In genomic region chr10:85665078-85665477, GRCh38 we compare ENCODE assay signal across 35 cellular contexts.
"Had no signal": no experiment of that assay in that cellular context is flagged by ENCODE, and none has a peak within 500 bp of the region (broad histone marks: within the 10 kb centered on the region; RNA-seq: fewer than 3 reads in every experiment).

No MANE protein-coding gene starts in this region.

- H3K9me3 ChIP-seq: adrenal gland, ascending aorta, body of pancreas, breast epithelium had no signal

- H3K27me3 Mint-ChIP-seq: activated naive CD4-positive, alpha-beta T cell treated with anti-CD3 and anti-CD28 coated beads, Interleukin-2, amount 10 ng/mL, durations not matched to agents 7 days and 5 days; activated naive CD4-positive, alpha-beta T cell treated with anti-CD3 and anti-CD28 coated beads, Interleukin-2, amount 50 U/mL, for 24 hours; activated naive CD8-positive, alpha-beta T cell; activated naive CD8-positive, alpha-beta T cell treated with anti-CD3 and anti-CD28 coated beads, Interleukin-2, amount 50 U/mL, for 24 hours; activated T-cell treated with anti-CD3 and anti-CD28 coated beads, Interleukin-2, amount 50 U/mL, for 24 hours; central memory CD8-positive, alpha-beta T cell had no signal

- H3K27ac Mint-ChIP-seq: activated naive CD4-positive, alpha-beta T cell treated with anti-CD3 and anti-CD28 coated beads for 36 hours; activated naive CD4-positive, alpha-beta T cell treated with anti-CD3 and anti-CD28 coated beads, Interleukin-2, amount 10 ng/mL, durations not matched to agents 7 days and 5 days; activated naive CD4-positive, alpha-beta T cell treated with anti-CD3 and anti-CD28 coated beads, Interleukin-2, amount 50 U/mL, for 24 hours; activated naive CD4-positive, alpha-beta T cell treated with anti-CD3 and anti-CD28 coated beads, Interleukin-2, amount 50 U/mL, for 72 hours; activated naive CD8-positive, alpha-beta T cell; activated naive CD8-positive, alpha-beta T cell treated with anti-CD3 and anti-CD28 coated beads for 36 hours; activated naive CD8-positive, alpha-beta T cell treated with anti-CD3 and anti-CD28 coated beads, Interleukin-2, amount 10 ng/mL, durations not matched to agents 7 days and 5 days; activated naive CD8-positive, alpha-beta T cell treated with anti-CD3 and anti-CD28 coated beads, Interleukin-2, amount 50 U/mL, for 24 hours; activated T-cell treated with anti-CD3 and anti-CD28 coated beads, Interleukin-2, amount 50 U/mL, for 24 hours; activated T-cell treated with anti-CD3 and anti-CD28 coated beads, Interleukin-2, amount 50 U/mL, for 72 hours; activated T-helper 1 cell treated with anti-CD3 and anti-CD28 coated beads, Interleukin-12 subunit alpha, Interleukin-12 subunit beta, Interleukin-2, Interleukin-4 antibody, amounts not matched to agents 30 ng/mL and 10 ng/mL and 1 ng/mL, durations not matched to agents 14 hours and 24 hours and 36 hours; activated T-helper 17 cell treated with anti-CD3 and anti-CD28 coated beads, Interleukin-2, amount 50 U/mL, for 72 hours; activated T-helper 2 cell treated with anti-CD3 and anti-CD28 coated beads, Interferon-gamma antibody, Interleukin-2, Interleukin-4, amounts not matched to agents 10 μg/mL and 5 μg/mL and 100 μg/mL, durations not matched to agents 14 hours and 24 hours and 36 hours; brain had no signal

- H3K27ac ChIP-seq: adrenal gland, ascending aorta, body of pancreas, brain microvascular endothelial cell, breast epithelium, cardiac muscle cell had no signal

- DNase-seq: activated effector memory CD4-positive, alpha-beta T cell treated with anti-CD3 and anti-CD28 coated beads, Interleukin-2, amount 50 U/mL, for 16 hours; activated effector memory CD4-positive, alpha-beta T cell treated with Interleukin-2 at 50 U/mL for 16 hours; activated gamma-delta T cell; activated gamma-delta T cell treated with Interleukin-2 at 50 U/mL for 16 hours; activated naive CD4-positive, alpha-beta T cell; activated naive CD4-positive, alpha-beta T cell treated with anti-CD3 and anti-CD28 coated beads for 36 hours; activated naive CD4-positive, alpha-beta T cell treated with anti-CD3 and anti-CD28 coated beads, Interleukin-2, amount 10 ng/mL, durations not matched to agents 7 days and 5 days; activated naive CD4-positive, alpha-beta T cell treated with anti-CD3 and anti-CD28 coated beads, Interleukin-2, amount 50 U/mL, for 16 hours; activated naive CD4-positive, alpha-beta T cell treated with Interleukin-2 at 50 U/mL for 16 hours; activated naive CD8-positive, alpha-beta T cell treated with anti-CD3 and anti-CD28 coated beads for 36 hours; activated naive CD8-positive, alpha-beta T cell treated with anti-CD3 and anti-CD28 coated beads, Interleukin-2, amount 10 ng/mL, durations not matched to agents 7 days and 5 days; activated naive CD8-positive, alpha-beta T cell treated with anti-CD3 and anti-CD28 coated beads, Interleukin-2, amount 50 U/mL, for 24 hours; activated T-cell treated with anti-CD3 and anti-CD28 coated beads, Interleukin-2, amount 50 U/mL, for 24 hours; activated T-cell treated with anti-CD3 and anti-CD28 coated beads, Interleukin-2, amount 50 U/mL, for 4 hours; activated T-cell treated with anti-CD3 and anti-CD28 coated beads, Interleukin-2, amount 50 U/mL, for 48 hours; activated T-cell treated with anti-CD3 and anti-CD28 coated beads, Interleukin-2, amount 50 U/mL, for 72 hours; adrenal gland; amniotic stem cell; amygdala; aorta; body of pancreas; brain microvascular endothelial cell; central memory CD4-positive, alpha-beta T cell; cerebellar nuclear complex had no signal

- H3K27me3 ChIP-seq: adrenal gland, ascending aorta, body of pancreas, brain microvascular endothelial cell, breast epithelium, cardiac muscle cell had no signal

- H3K4me1 Mint-ChIP-seq: activated naive CD4-positive, alpha-beta T cell treated with anti-CD3 and anti-CD28 coated beads, Interleukin-2, amount 10 ng/mL, durations not matched to agents 7 days and 5 days; activated naive CD4-positive, alpha-beta T cell treated with anti-CD3 and anti-CD28 coated beads, Interleukin-2, amount 50 U/mL, for 24 hours; activated naive CD8-positive, alpha-beta T cell treated with anti-CD3 and anti-CD28 coated beads for 36 hours; activated naive CD8-positive, alpha-beta T cell treated with anti-CD3 and anti-CD28 coated beads, Interleukin-2, amount 10 ng/mL, durations not matched to agents 7 days and 5 days; activated naive CD8-positive, alpha-beta T cell treated with anti-CD3 and anti-CD28 coated beads, Interleukin-2, amount 50 U/mL, for 24 hours; activated T-helper 17 cell treated with anti-CD3 and anti-CD28 coated beads, Interleukin-2, amount 50 U/mL, for 72 hours; central memory CD8-positive, alpha-beta T cell had no signal

- H3K4me1 ChIP-seq: adrenal gland, ascending aorta, breast epithelium had no signal

- H3K36me3 Mint-ChIP-seq: activated naive CD4-positive, alpha-beta T cell treated with anti-CD3 and anti-CD28 coated beads, Interleukin-2, amount 10 ng/mL, durations not matched to agents 7 days and 5 days; activated naive CD4-positive, alpha-beta T cell treated with anti-CD3 and anti-CD28 coated beads, Interleukin-2, amount 50 U/mL, for 24 hours; activated naive CD4-positive, alpha-beta T cell treated with anti-CD3 and anti-CD28 coated beads, Interleukin-2, amount 50 U/mL, for 72 hours; activated naive CD8-positive, alpha-beta T cell; activated naive CD8-positive, alpha-beta T cell treated with anti-CD3 and anti-CD28 coated beads for 36 hours; activated naive CD8-positive, alpha-beta T cell treated with anti-CD3 and anti-CD28 coated beads, Interleukin-2, amount 10 ng/mL, durations not matched to agents 7 days and 5 days; brain had no signal

- ATAC-seq: activated naive CD4-positive, alpha-beta T cell treated with anti-CD3 and anti-CD28 coated beads, Interleukin-2, amount 50 U/mL, for 72 hours; activated naive CD8-positive, alpha-beta T cell treated with anti-CD3 and anti-CD28 coated beads, Interleukin-2, amount 50 U/mL, for 24 hours; activated T-cell treated with anti-CD3 and anti-CD28 coated beads, Interleukin-2, amount 50 U/mL, for 4 hours; activated T-cell treated with anti-CD3 and anti-CD28 coated beads, Interleukin-2, amount 50 U/mL, for 72 hours; activated T-helper 17 cell treated with anti-CD3 and anti-CD28 coated beads, Interleukin-2, amount 50 U/mL, for 72 hours; body of pancreas had no signal

- H3K9me3 Mint-ChIP-seq: activated naive CD4-positive, alpha-beta T cell treated with anti-CD3 and anti-CD28 coated beads for 36 hours; activated naive CD4-positive, alpha-beta T cell treated with anti-CD3 and anti-CD28 coated beads, Interleukin-2, amount 10 ng/mL, durations not matched to agents 7 days and 5 days; activated naive CD4-positive, alpha-beta T cell treated with anti-CD3 and anti-CD28 coated beads, Interleukin-2, amount 50 U/mL, for 24 hours; activated naive CD4-positive, alpha-beta T cell treated with anti-CD3 and anti-CD28 coated beads, Interleukin-2, amount 50 U/mL, for 72 hours; activated naive CD8-positive, alpha-beta T cell treated with anti-CD3 and anti-CD28 coated beads for 36 hours; activated naive CD8-positive, alpha-beta T cell treated with anti-CD3 and anti-CD28 coated beads, Interleukin-2, amount 10 ng/mL, durations not matched to agents 7 days and 5 days; activated naive CD8-positive, alpha-beta T cell treated with anti-CD3 and anti-CD28 coated beads, Interleukin-2, amount 50 U/mL, for 24 hours; activated T-cell treated with anti-CD3 and anti-CD28 coated beads, Interleukin-2, amount 50 U/mL, for 24 hours; activated T-cell treated with anti-CD3 and anti-CD28 coated beads, Interleukin-2, amount 50 U/mL, for 4 hours; activated T-cell treated with anti-CD3 and anti-CD28 coated beads, Interleukin-2, amount 50 U/mL, for 72 hours; activated T-helper 1 cell treated with anti-CD3 and anti-CD28 coated beads, Interleukin-12 subunit alpha, Interleukin-12 subunit beta, Interleukin-2, Interleukin-4 antibody, amounts not matched to agents 30 ng/mL and 10 ng/mL and 1 ng/mL, durations not matched to agents 14 hours and 24 hours and 36 hours; activated T-helper 17 cell treated with anti-CD3 and anti-CD28 coated beads, Interleukin-2, amount 50 U/mL, for 72 hours; activated T-helper 2 cell treated with anti-CD3 and anti-CD28 coated beads, Interferon-gamma antibody, Interleukin-2, Interleukin-4, amounts not matched to agents 10 μg/mL and 5 μg/mL and 100 μg/mL, durations not matched to agents 14 hours and 24 hours and 36 hours; central memory CD8-positive, alpha-beta T cell had no signal

- H3K4me3 ChIP-seq: adrenal gland, ascending aorta, body of pancreas, breast epithelium, cardiac muscle cell had no signal

- H3K36me3 ChIP-seq: adrenal gland, ascending aorta, brain microvascular endothelial cell, breast epithelium, cardiac muscle cell had no signal

- H3K4me3 Mint-ChIP-seq: activated naive CD4-positive, alpha-beta T cell treated with anti-CD3 and anti-CD28 coated beads for 36 hours; activated naive CD4-positive, alpha-beta T cell treated with anti-CD3 and anti-CD28 coated beads, Interleukin-2, amount 10 ng/mL, durations not matched to agents 7 days and 5 days; activated naive CD4-positive, alpha-beta T cell treated with anti-CD3 and anti-CD28 coated beads, Interleukin-2, amount 50 U/mL, for 24 hours; activated naive CD8-positive, alpha-beta T cell; activated naive CD8-positive, alpha-beta T cell treated with anti-CD3 and anti-CD28 coated beads for 36 hours; activated naive CD8-positive, alpha-beta T cell treated with anti-CD3 and anti-CD28 coated beads, Interleukin-2, amount 10 ng/mL, durations not matched to agents 7 days and 5 days; activated naive CD8-positive, alpha-beta T cell treated with anti-CD3 and anti-CD28 coated beads, Interleukin-2, amount 50 U/mL, for 24 hours; activated T-cell treated with anti-CD3 and anti-CD28 coated beads, Interleukin-2, amount 50 U/mL, for 24 hours; activated T-cell treated with anti-CD3 and anti-CD28 coated beads, Interleukin-2, amount 50 U/mL, for 4 hours; activated T-cell treated with anti-CD3 and anti-CD28 coated beads, Interleukin-2, amount 50 U/mL, for 72 hours; activated T-helper 1 cell treated with anti-CD3 and anti-CD28 coated beads, Interleukin-12 subunit alpha, Interleukin-12 subunit beta, Interleukin-2, Interleukin-4 antibody, amounts not matched to agents 30 ng/mL and 10 ng/mL and 1 ng/mL, durations not matched to agents 14 hours and 24 hours and 36 hours; activated T-helper 17 cell treated with anti-CD3 and anti-CD28 coated beads, Interleukin-2, amount 50 U/mL, for 72 hours; brain; central memory CD8-positive, alpha-beta T cell had no signal
